18 cellular contexts compared by ENCODE assay signal in genomic region chr15:26095710-26096330, GRCh38.
DNase-seq lines count a peak whose midpoint lies in the region; ATAC-seq and TF ChIP-seq lines count a peak whose summit lies in the region.
"Had no signal": no experiment of that assay in that cellular context is flagged by ENCODE, and none has a peak within 500 bp of the region (broad histone marks: within the 10 kb centered on the region; RNA-seq: fewer than 3 reads in every experiment).

No MANE protein-coding gene starts in this region.

- H3K4me3 Mint-ChIP-seq in Calu3 (ENCODE audit: low read depth, unreplicated experiment), result no peak overlapping the region
- H3K4me3 Mint-ChIP-seq: activated CD8-positive, alpha-beta T cell treated with anti-CD3 and anti-CD28 coated beads, Interleukin-2, amount 10 ng/mL, durations not matched to agents 7 days and 5 days had no signal

- H3K9me3 ChIP-seq in SK-N-SH (no peaks in the 10 kb centered on the region), WERI-Rb-1 (ENCODE audit: severe bottlenecking) (no peaks in the 10 kb centered on the region), hepatocyte (ENCODE audit: low read depth) (no peaks in the 10 kb centered on the region), tibial artery (no peaks in the 10 kb centered on the region)

- TF ChIP-seq CTCF in SK-N-SH (IDR thresholded peaks at IDR 0.05) (0 out of 2 replicates have a peak, but pooled peaks have one; percentile 17), WERI-Rb-1 (IDR thresholded peaks at IDR 0.05; ENCODE audit: low read depth, low read length) (0 out of 2 replicates have a peak, but pooled peaks have one; percentile 9), hepatocyte (IDR thresholded peaks at IDR 0.05; ENCODE audit: poor library complexity) (peak; percentile 23), tibial artery (IDR thresholded peaks at IDR 0.05) (peak; percentile 17 to 28), Calu3 (IDR thresholded peaks at IDR 0.05; ENCODE audit: unreplicated experiment) (no peak)

- H3K79me2 ChIP-seq in SK-N-SH (ENCODE audit: insufficient read depth) (no peaks in the 10 kb centered on the region), hepatocyte (no peaks in the 10 kb centered on the region)

- no peak overlapping the region for H2AFZ ChIP-seq in SK-N-SH (ENCODE audit: low read depth)
- no peak overlapping the region for H2AFZ ChIP-seq in hepatocyte

- POLR2A ChIA-PET in SK-N-SH (lab: Yijun Ruan, JAX), result no interaction called here

- DNase-seq in SK-N-SH, result no peak
- DNase-seq in WERI-Rb-1, result no peak
- no peak for DNase-seq in hepatocyte (ENCODE audit: low spot score)
- no peak for DNase-seq in tibial artery
- no peak for DNase-seq in Calu3
- DNase-seq in NCI-H82 (lab: John Stamatoyannopoulos, UW), result no peak
- DNase-seq: 8988T; activated CD8-positive, alpha-beta T cell treated with anti-CD3 and anti-CD28 coated beads, Interleukin-2, amount 10 ng/mL, durations not matched to agents 7 days and 5 days; activated effector memory CD4-positive, alpha-beta T cell treated with Interleukin-2 at 50 U/mL for 16 hours; DMS153; effector memory CD4-positive, alpha-beta T cell; naive thymus-derived CD4-positive, alpha-beta T cell; NCI-H1436; NCI-H510A treated with DMSO at 0.1 percent for 48 hours; RPMI8226; T-helper 2 cell had no signal

- H3K27ac ChIP-seq in SK-N-SH (ENCODE audit: low read depth in 2 of 2, low read length in 1 of 2) (no peak overlapping the region), WERI-Rb-1 (no peak overlapping the region), hepatocyte (no peak overlapping the region), tibial artery (no peak overlapping the region)

- H4K20me1 ChIP-seq in SK-N-SH (ENCODE audit: insufficient read depth), result no peaks in the 10 kb centered on the region
- no peaks in the 10 kb centered on the region for H4K20me1 ChIP-seq in hepatocyte (ENCODE audit: insufficient read depth, poor library complexity, severe bottlenecking)

- TF ChIP-seq RAD21 in SK-N-SH (IDR thresholded peaks at IDR 0.05; ENCODE audit: low read length), result no peak

- H3K4me1 ChIP-seq in SK-N-SH (ENCODE audit: control insufficient read depth in 1 of 2, insufficient read depth in 2 of 2, low read depth in 1 of 2, low read length in 1 of 2), result no peaks in the 10 kb centered on the region
- no peaks in the 10 kb centered on the region for H3K4me1 ChIP-seq in hepatocyte (ENCODE audit: insufficient read depth)
- H3K4me1 ChIP-seq in tibial artery, result no peaks in the 10 kb centered on the region

- no peaks in the 10 kb centered on the region for H3K4me1 Mint-ChIP-seq in Calu3 (ENCODE audit: low read depth, unreplicated experiment)

- H3K9me3 Mint-ChIP-seq in Calu3 (ENCODE audit: low read depth, unreplicated experiment), result no peaks in the 10 kb centered on the region

- intact Hi-C loops in tibial artery (cut with DNase I; ENCODE audit: low total_unique reads), result no loop called here
- intact Hi-C loops in Calu3 (cut with micrococcal nuclease; ENCODE audit: unreplicated experiment), result no loop called here

- H3F3A ChIP-seq in SK-N-SH (replicated peaks; ENCODE audit: insufficient read depth), result no peaks in the 10 kb centered on the region

- no peaks in the 10 kb centered on the region for H3K27me3 Mint-ChIP-seq in Calu3 (ENCODE audit: unreplicated experiment)

- no peak for TF ChIP-seq EP300 in SK-N-SH (IDR thresholded peaks at IDR 0.05; ENCODE audit: borderline replicate concordance in 1 of 2, low read depth in 1 of 2, low read length in 1 of 2)

- no TSS peak for BruUV-seq in Calu3 (replicated peaks; lab: Mats Ljungman, UMichigan)

- CTCF ChIA-PET in SK-N-SH (lab: Yijun Ruan, JAX), result interaction anchor here (1.2 to 1.8 kb wide), 3 partner anchors 8 to 53 kb away, joined by 3 to 4 read pairs (median 3); no protein-coding TSS in a partner anchor
- CTCF ChIA-PET in Calu3 (lab: Charles Lee), result no interaction called here

- H3K4me3 ChIP-seq in SK-N-SH (ENCODE audit: low read depth in 2 of 2, low read length in 1 of 2) (peak overlapping the region in 1 of 2 experiments; percentile 16; a peak in 1 of 4 replicates), WERI-Rb-1 (ENCODE audit: low read depth, low read length) (no peak overlapping the region), hepatocyte (no peak overlapping the region), tibial artery (no peak overlapping the region)

- H3K9ac ChIP-seq in SK-N-SH, result no peak overlapping the region

- 43% methylated on average over 24 of the region's 24 CpGs for WGBS in SK-N-SH (ENCODE audit: low lambda C conversion rate)
- WGBS in hepatocyte (ENCODE audit: low lambda C conversion rate, missing lambda C conversion rate), result 49% methylated on average over 24 of the region's 24 CpGs

- ATAC-seq in SK-N-SH treated with all-trans-retinoic acid at 6 μM for 48 hours, result no peak
- ATAC-seq in HG03354 (IDR thresholded peaks at IDR 0.05; ENCODE audit: poor library complexity, severe bottlenecking, unreplicated experiment), result no peak
- ATAC-seq: activated CD8-positive, alpha-beta T cell treated with anti-CD3 and anti-CD28 coated beads, Interleukin-2, amount 10 ng/mL, durations not matched to agents 7 days and 5 days had no signal

- H3K9me2 ChIP-seq in SK-N-SH (no peaks in the 10 kb centered on the region), hepatocyte (replicated peaks; ENCODE audit: insufficient read depth) (no peaks in the 10 kb centered on the region)

- H3K36me3 Mint-ChIP-seq in Calu3 (ENCODE audit: insufficient read depth, unreplicated experiment), result no peaks in the 10 kb centered on the region
- H3K36me3 Mint-ChIP-seq: naive thymus-derived CD4-positive, alpha-beta T cell had no signal

- no peaks in the 10 kb centered on the region for H3K27me3 ChIP-seq in SK-N-SH (ENCODE audit: insufficient read depth)
- no peaks in the 10 kb centered on the region for H3K27me3 ChIP-seq in WERI-Rb-1 (ENCODE audit: insufficient read depth, low read depth, severe bottlenecking)
- no peaks in the 10 kb centered on the region for H3K27me3 ChIP-seq in hepatocyte
- no peaks in the 10 kb centered on the region for H3K27me3 ChIP-seq in tibial artery

- no peak overlapping the region for H3K27ac Mint-ChIP-seq in Calu3 (ENCODE audit: unreplicated experiment)
- H3K27ac Mint-ChIP-seq: activated CD8-positive, alpha-beta T cell treated with anti-CD3 and anti-CD28 coated beads, Interleukin-2, amount 10 ng/mL, durations not matched to agents 7 days and 5 days; naive thymus-derived CD4-positive, alpha-beta T cell had no signal

- H3K36me3 ChIP-seq in SK-N-SH (replicated peaks in 1 of 2; ENCODE audit: control insufficient read depth in 1 of 2, insufficient read depth in 2 of 2, low read length in 1 of 2) (no peaks in the 10 kb centered on the region), WERI-Rb-1 (no peaks in the 10 kb centered on the region), hepatocyte (replicated peaks; ENCODE audit: insufficient read depth, low read depth) (no peaks in the 10 kb centered on the region), tibial artery (no peaks in the 10 kb centered on the region)

- H3K4me2 ChIP-seq in SK-N-SH (no peak overlapping the region), hepatocyte (no peak overlapping the region)

TF ChIP-seq in SK-N-SH, 30 proteins besides CTCF, POLR2A, EP300 and RAD21:
- TF ChIP-seq TEAD4 (IDR thresholded peaks at IDR 0.05; ENCODE audit: borderline replicate concordance, insufficient read depth) (no peak), JUND (IDR thresholded peaks at IDR 0.05) (no peak), EZH2phosphoT487 (IDR thresholded peaks at IDR 0.05; ENCODE audit: borderline replicate concordance, low read depth) (no peak), IRF3 (IDR thresholded peaks at IDR 0.05; ENCODE audit: low read depth, low read length) (no peak), YY1 (IDR thresholded peaks at IDR 0.05; ENCODE audit: low read depth) (no peak)

TF ChIP-seq in SK-N-SH treated with all-trans-retinoic acid at 6 μM for 48 hours, 23 proteins besides CTCF, POLR2A, EP300 and RAD21:
- TF ChIP-seq CREB5 (CRISPR knock-in tag; IDR thresholded peaks at IDR 0.05; ENCODE audit: low read depth) (no peak), ZFP3 (CRISPR knock-in tag; IDR thresholded peaks at IDR 0.05) (no peak), CSDC2 (CRISPR knock-in tag; IDR thresholded peaks at IDR 0.05) (no peak), TOX (CRISPR knock-in tag; IDR thresholded peaks at IDR 0.05; ENCODE audit: borderline replicate concordance) (no peak), ARNTL (CRISPR knock-in tag; IDR thresholded peaks at IDR 0.05; ENCODE audit: borderline replicate concordance, low read depth) (no peak), CSRNP3 (CRISPR knock-in tag; IDR thresholded peaks at IDR 0.05) (no peak)
